Comparison of ENCODE assay signal across 16 cellular contexts in genomic region chr3:127774647-127775046, GRCh38. TPM values are rescaled to one million over a fixed set of nuclear protein-coding genes. Genes with fewer than 3 reads are reported as not detected.
DNase-seq lines count a peak whose midpoint lies in the region; FAIRE-seq and TF ChIP-seq lines count a peak whose summit lies in the region.
"Had no signal": no experiment of that assay in that cellular context is flagged by ENCODE, and none has a peak within 500 bp of the region (broad histone marks: within the 10 kb centered on the region; RNA-seq: fewer than 3 reads in every experiment).

No MANE protein-coding gene starts in this region.

- intact Hi-C loops in thyroid gland (cut with DNase I), result no loop called here

- H3K9me3 ChIP-seq in OCI-LY3 (ENCODE audit: insufficient read depth, low read length) (peaks cover 12% of the 10 kb centered on the region), fibroblast of lung (ENCODE audit: control insufficient read depth, insufficient read depth, low read depth, low read length) (no peaks in the 10 kb centered on the region), smooth muscle cell (replicated peaks; ENCODE audit: low read depth) (no peaks in the 10 kb centered on the region), thyroid gland (no peaks in the 10 kb centered on the region)

- H3K27me3 ChIP-seq in OCI-LY3 (ENCODE audit: low read depth, low read length), result no peaks in the 10 kb centered on the region
- H3K27me3 ChIP-seq in fibroblast of lung (ENCODE audit: control insufficient read depth, insufficient read depth, low read length), result no peaks in the 10 kb centered on the region
- H3K27me3 ChIP-seq in smooth muscle cell (ENCODE audit: low read depth), result no peaks in the 10 kb centered on the region
- H3K27me3 ChIP-seq in thyroid gland, result no peaks in the 10 kb centered on the region

- DNase-seq in GM12892 (ENCODE audit: insufficient read length) (no peak), fibroblast of lung (ENCODE audit: low read depth in 2 of 2) (no peak), smooth muscle cell (lab: John Stamatoyannopoulos, UW; ENCODE audit: unreplicated experiment) (no peak), H4 (ENCODE audit: low spot score) (no peak), thyroid gland (no peak), Kasumi-1 (lab: John Stamatoyannopoulos, UW) (no peak)
- DNase-seq: activated CD4-positive, alpha-beta T cell treated with anti-CD3 and anti-CD28 coated beads, Interleukin-2, amount 50 U/mL, for 4 hours; activated T-cell treated with anti-CD3 and anti-CD28 coated beads, Interleukin-2, amount 50 U/mL, for 24 hours; effector CD8-positive, alpha-beta T cell; GOT3; NCI-H2107; SW 1271 had no signal

- H3K79me2 ChIP-seq in OCI-LY3 (ENCODE audit: low read length), result peaks cover 95% of the 10 kb centered on the region
- peaks cover 83% of the 10 kb centered on the region for H3K79me2 ChIP-seq in fibroblast of lung (ENCODE audit: control insufficient read depth, insufficient read depth, low read length)
- no peaks in the 10 kb centered on the region for H3K79me2 ChIP-seq in smooth muscle cell (ENCODE audit: low read depth)

- H3K36me3 ChIP-seq in OCI-LY3 (replicated peaks; ENCODE audit: low read depth, low read length), result peaks cover 39% of the 10 kb centered on the region
- peaks cover 2% of the 10 kb centered on the region for H3K36me3 ChIP-seq in fibroblast of lung (ENCODE audit: control insufficient read depth, insufficient read depth, low read length)
- H3K36me3 ChIP-seq in smooth muscle cell (ENCODE audit: low read depth), result no peaks in the 10 kb centered on the region
- no peaks in the 10 kb centered on the region for H3K36me3 ChIP-seq in thyroid gland

- peak overlapping the region; percentile 99 for H3K27ac ChIP-seq in OCI-LY3 (ENCODE audit: low read length)
- peak overlapping the region; percentile 88 for H3K27ac ChIP-seq in fibroblast of lung (ENCODE audit: insufficient read depth, low read length)
- H3K27ac ChIP-seq in smooth muscle cell (ENCODE audit: low read depth), result peak overlapping the region; percentile 93
- no peak overlapping the region for H3K27ac ChIP-seq in thyroid gland

- TF ChIP-seq CTCF in OCI-LY3 (IDR thresholded peaks at IDR 0.05; ENCODE audit: low read depth, low read length) (no peak), fibroblast of lung (conservative IDR thresholded peaks at IDR 0.05 in 1 of 2, IDR thresholded peaks at IDR 0.05 in 1 of 2; ENCODE audit: low read depth in 1 of 2, low read length in 2 of 2) (no peak), smooth muscle cell (IDR thresholded peaks at IDR 0.05; ENCODE audit: borderline replicate concordance, insufficient read depth, poor library complexity, severe bottlenecking) (no peak), thyroid gland (IDR thresholded peaks at IDR 0.05) (no peak)

- H3K4me1 ChIP-seq in OCI-LY3 (ENCODE audit: low read length) (peaks cover 93% of the 10 kb centered on the region), fibroblast of lung (ENCODE audit: control insufficient read depth, extremely low read depth, insufficient read depth, low read length) (peaks cover 41% of the 10 kb centered on the region), smooth muscle cell (ENCODE audit: low read depth) (no peaks in the 10 kb centered on the region), thyroid gland (peaks cover 0 to 9% of the 10 kb centered on the region in 2 donors)

- H2AFZ ChIP-seq in OCI-LY3 (ENCODE audit: low read depth, low read length) (no peak overlapping the region), fibroblast of lung (ENCODE audit: low read length) (no peak overlapping the region), smooth muscle cell (ENCODE audit: low read depth) (no peak overlapping the region)

- H3K9ac ChIP-seq in OCI-LY3 (ENCODE audit: low read length) (peak overlapping the region; percentile 78), fibroblast of lung (ENCODE audit: insufficient read depth, low read length) (no peak overlapping the region), smooth muscle cell (ENCODE audit: low read depth) (no peak overlapping the region)

- H3K4me2 ChIP-seq in OCI-LY3 (ENCODE audit: low read length), result peak overlapping the region; percentile 63
- peak overlapping the region; percentile 11 for H3K4me2 ChIP-seq in fibroblast of lung (ENCODE audit: extremely low read depth, insufficient read depth, low read length)
- H3K4me2 ChIP-seq in smooth muscle cell, result peak overlapping the region; percentile 64

- H3K4me3 ChIP-seq in OCI-LY3 (ENCODE audit: low read length) (peak overlapping the region; percentile 20; the same call in 1 of the 2 replicates), fibroblast of lung (replicated peaks in 1 of 4; ENCODE audit: control extremely low read depth in 1 of 4, insufficient read depth in 1 of 4, low read depth in 3 of 4, low read length in 4 of 4) (no peak overlapping the region), smooth muscle cell (no peak overlapping the region), thyroid gland (replicated peaks in 1 of 3) (no peak overlapping the region)
- H3K4me3 ChIP-seq: K562 had no signal

- no peak for TF ChIP-seq POLR2A in GM12892 (IDR thresholded peaks at IDR 0.05; ENCODE audit: low read depth, low read length)
- no peak for TF ChIP-seq POLR2A in thyroid gland (IDR thresholded peaks at IDR 0.05)

- WGBS in smooth muscle cell (ENCODE audit: low lambda C conversion rate), result 81% methylated on average over 6 of the region's 6 CpGs
- 84 to 88% methylated on average over 6 of the region's 6 CpGs for WGBS in thyroid gland, 2 donors

- no peaks in the 10 kb centered on the region for H4K20me1 ChIP-seq in OCI-LY3 (ENCODE audit: insufficient read depth, low read length)
- no peaks in the 10 kb centered on the region for H4K20me1 ChIP-seq in fibroblast of lung (ENCODE audit: control insufficient read depth, extremely low read depth, insufficient read depth, low read length)
- H4K20me1 ChIP-seq in smooth muscle cell (ENCODE audit: low read depth), result no peaks in the 10 kb centered on the region

- FAIRE-seq in GM12892 (lab: Jason Lieb, UNC), result peak; percentile 14
- FAIRE-seq: islet of Langerhans, K562, RCC 7860 had no signal

- H3F3A ChIP-seq in smooth muscle cell (ENCODE audit: low read depth), result no peaks in the 10 kb centered on the region

RNA-seq across cellular contexts. Expression of gene MGLL, which starts 47.7 kb away (rescaled TPM):
- 47.5 TPM for polyA plus RNA-seq in GM12892 (2012; ENCODE audit: missing spikeins)
- total RNA-seq in fibroblast of lung (15.2 and 60.1 TPM in 2 replicates), smooth muscle cell (4.4 and 13.6 TPM in 2 replicates), thyroid gland (10 to 100 TPM; 12.4 to 24.7 (median 18.4) TPM)
- polyA plus RNA-seq in fibroblast of lung (69.8 and 122 TPM in 2 replicates), smooth muscle cell (22.5 and 37.3 TPM in 2 replicates)
- 101 and 175 TPM in 2 replicates for polyA plus RNA-seq in fibroblast of lung (2012)
- polyA minus RNA-seq in fibroblast of lung (ENCODE audit: low replicate concordance), result 75.2 and 302 TPM in 2 replicates
- total RNA-seq in H4 (2014; rRNA removed; shearing (Covaris generic)), result 2.1 and 4.6 TPM in 2 replicates

Comparison
In these comparisons a context has a peak if more than half of its experiments do, and no peak if none do; other contexts are left out.
1. H3K27ac ChIP-seq: peak in OCI-LY3 (single experiment), fibroblast of lung (single experiment) and smooth muscle cell (single experiment); none in thyroid gland (0 of 3).
2. H3K4me2 ChIP-seq: peak in every context shown above with its lines; median percentile 64 in smooth muscle cell; 63 in OCI-LY3; 11 in fibroblast of lung.